In genomic region chr1:151346769-151347522, GRCh38 we compare ENCODE assay signal across 8 cellular contexts. TPM values are rescaled to one million over a fixed set of nuclear protein-coding genes. Genes with fewer than 3 reads are reported as not detected.
DNase-seq lines count a peak whose midpoint lies in the region; ATAC-seq and TF ChIP-seq lines count a peak whose summit lies in the region.

TSS of gene RFX5 (minus strand) at chr1:151347252. CDS start at chr1:151346320, 932 bp downstream.

- H3K4me3 ChIP-seq in H7 (ENCODE audit: insufficient read depth, low read depth, low read length) (peak within 1 kb of the TSS; percentile 85), fibroblast of pulmonary artery (replicated peaks; ENCODE audit: low read depth, low read length) (peak within 1 kb of the TSS; percentile 74)

- no peak for TF ChIP-seq CTCF in fibroblast of pulmonary artery (IDR thresholded peaks at IDR 0.05; ENCODE audit: low read length, missing control alignments)

- H3K27me3 ChIP-seq in H7 (ENCODE audit: control insufficient read depth, insufficient read depth, low read length): no peaks in the 10 kb centered on the region

- peak within 1 kb of the TSS; percentile 99 for H3K4me3 Mint-ChIP-seq in natural killer cell treated with Interleukin-12 subunit alpha and Interleukin-12 subunit beta and Interleukin-15 and Interleukin-18, amount 100 ng/mL, for 72 hours

- H3K27ac Mint-ChIP-seq in natural killer cell treated with Interleukin-12 subunit alpha and Interleukin-12 subunit beta and Interleukin-15 and Interleukin-18, amount 100 ng/mL, for 72 hours: peak within 1 kb of the TSS; percentile 99 to 100

- H3K27me3 Mint-ChIP-seq in natural killer cell treated with Interleukin-12 subunit alpha and Interleukin-12 subunit beta and Interleukin-15 and Interleukin-18, amount 100 ng/mL, for 72 hours: no peaks in the 10 kb centered on the region

- H3K4me1 Mint-ChIP-seq in natural killer cell treated with Interleukin-12 subunit alpha and Interleukin-12 subunit beta and Interleukin-15 and Interleukin-18, amount 100 ng/mL, for 72 hours (ENCODE audit: low read depth in 2 of 2): peaks cover 29 to 43% of the 10 kb centered on the region in 2 donors

- peaks cover 26% of the 10 kb centered on the region for H3K36me3 ChIP-seq in H7 (replicated peaks; ENCODE audit: control insufficient read depth, insufficient read depth, low read length)

- H3K9me3 Mint-ChIP-seq in natural killer cell treated with Interleukin-12 subunit alpha and Interleukin-12 subunit beta and Interleukin-15 and Interleukin-18, amount 100 ng/mL, for 72 hours: no peaks in the 10 kb centered on the region

- peak; percentile 98 to 99 for ATAC-seq in natural killer cell treated with Interleukin-12 subunit alpha and Interleukin-12 subunit beta and Interleukin-15 and Interleukin-18, amount 100 ng/mL, for 72 hours
- ATAC-seq in stimulated activated naive CD8-positive, alpha-beta T cell treated with anti-CD3 and anti-CD28 coated beads, Interleukin-15, Interleukin-2, amounts not matched to agents 100 U/mL and 50 U/mL, for 24 hours: peak; percentile 99

- H3K36me3 Mint-ChIP-seq in natural killer cell treated with Interleukin-12 subunit alpha and Interleukin-12 subunit beta and Interleukin-15 and Interleukin-18, amount 100 ng/mL, for 72 hours: peaks cover 23% of the 10 kb centered on the region

- DNase-seq in ELF-1 (ENCODE audit: low read depth, low spot score) (peak; percentile 99), H7 (peak; percentile 94), M059J (ENCODE audit: low read depth) (peak; percentile 98), SHP77 (lab: John Stamatoyannopoulos, UW) (peak; percentile 99 to 100), fibroblast of pulmonary artery (ENCODE audit: low read depth) (peak; percentile 98)
- DNase-seq in activated effector memory CD4-positive, alpha-beta T cell treated with Interleukin-2 at 50 U/mL for 16 hours: peak; percentile 91
- peak; percentile 97 for DNase-seq in natural killer cell treated with Interleukin-12 subunit alpha and Interleukin-12 subunit beta and Interleukin-15 and Interleukin-18, amount 100 ng/mL, for 72 hours (ENCODE audit: low spot score)
- peak; percentile 89 for DNase-seq in stimulated activated naive CD8-positive, alpha-beta T cell treated with anti-CD3 and anti-CD28 coated beads, Interleukin-15, Interleukin-2, amounts not matched to agents 100 U/mL and 50 U/mL, for 24 hours

RNA-seq across cellular contexts. Expression of gene RFX5, which starts in this region (rescaled TPM):
- total RNA-seq in H7 (2014; rRNA removed; shearing (Covaris generic)): 73.1 and 74.9 TPM in 2 replicates
- total RNA-seq in M059J (2014; rRNA removed; shearing (Covaris generic)): 57.6 and 67.2 TPM in 2 replicates
- total RNA-seq in natural killer cell treated with Interleukin-12 subunit alpha and Interleukin-12 subunit beta and Interleukin-15 and Interleukin-18, amount 100 ng/mL, for 72 hours: 10 to 100 TPM; 40.3 to 95.4 TPM

Comparison
In these comparisons a context has a peak if more than half of its experiments do, and no peak if none do; other contexts are left out.
1. Peak in every context shown above with its lines: DNase-seq, ATAC-seq and H3K4me3 ChIP-seq.